ENCODE assay signal across 15 cellular contexts in genomic region chr5:142363619-142363963, GRCh38. TPM values are rescaled to one million over a fixed set of nuclear protein-coding genes. Genes with fewer than 3 reads are reported as not detected.
DNase-seq lines count a peak whose midpoint lies in the region; ATAC-seq and TF ChIP-seq lines count a peak whose summit lies in the region.
"Had no signal": no experiment of that assay in that cellular context is flagged by ENCODE, and none has a peak within 500 bp of the region (broad histone marks: within the 10 kb centered on the region; RNA-seq: fewer than 3 reads in every experiment).

No MANE protein-coding gene starts in this region.

- peaks cover 22 to 37% (median 28%) of the 10 kb centered on the region in 11 experiments for H3K27me3 ChIP-seq in BLaER1 treated with 17β-estradiol and CSF1 and Interleukin-3, amounts not matched to agents 10 nM and 100 nM
- H3K27me3 ChIP-seq in NT2/D1 (ENCODE audit: insufficient read depth, insufficient read length), result peaks cover 18% of the 10 kb centered on the region
- H3K27me3 ChIP-seq in right atrium auricular region, result no peaks in the 10 kb centered on the region
- H3K27me3 ChIP-seq in psoas muscle (ENCODE audit: insufficient read depth in 3 of 3, low read length in 2 of 3), result peaks cover 0 to 26% (median 4%) of the 10 kb centered on the region in 3 donors
- H3K27me3 ChIP-seq: vagina had no signal

- 0 out of 22 replicates have a peak overlapping the region, but pooled peaks of 1 of the 11 experiments have one; percentile 56 for H3K9ac ChIP-seq in BLaER1 treated with 17β-estradiol and CSF1 and Interleukin-3, amounts not matched to agents 10 nM and 100 nM
- peak overlapping the region; percentile 32 for H3K9ac ChIP-seq in NT2/D1 (ENCODE audit: insufficient read length, low read depth)

- H3K36me3 ChIP-seq in BLaER1 treated with 17β-estradiol and CSF1 and Interleukin-3, amounts not matched to agents 10 nM and 100 nM, result no peaks in the 10 kb centered on the region
- H3K36me3 ChIP-seq in NT2/D1 (ENCODE audit: insufficient read depth, insufficient read length, low read length), result no peaks in the 10 kb centered on the region
- H3K36me3 ChIP-seq in right atrium auricular region, result no peaks in the 10 kb centered on the region
- H3K36me3 ChIP-seq in psoas muscle (ENCODE audit: insufficient read depth in 1 of 2, low read depth in 1 of 2), result no peaks in the 10 kb centered on the region
- H3K36me3 ChIP-seq: vagina had no signal

- no peak for DNase-seq in NT2/D1 (ENCODE audit: low read depth, low spot score)
- no peak for DNase-seq in right atrium auricular region (ENCODE audit: low spot score)
- DNase-seq in psoas muscle, result no peak
- DNase-seq in iPS-NIHi11 (ENCODE audit: low spot score), result no peak
- DNase-seq in activated CD4-positive, alpha-beta T cell treated with anti-CD3 and anti-CD28 coated beads for 4 hours, result no peak
- DNase-seq in cortex of kidney (lab: John Stamatoyannopoulos, UW), result no peak
- DNase-seq: Kasumi-1; midbrain; NCI-H1694; NCI-H524; stimulated activated CD4-positive, alpha-beta T cell treated with anti-CD3 and anti-CD28 coated beads, Interleukin-1b, Interleukin-23, amount 100 ng/mL, for 48 hours had no signal

- H3K9me3 ChIP-seq in BLaER1 treated with 17β-estradiol and CSF1 and Interleukin-3, amounts not matched to agents 10 nM and 100 nM (replicated peaks in 1 of 11), result no peaks in the 10 kb centered on the region
- H3K9me3 ChIP-seq in NT2/D1 (ENCODE audit: insufficient read depth, low read length), result no peaks in the 10 kb centered on the region
- H3K9me3 ChIP-seq in right atrium auricular region, result no peaks in the 10 kb centered on the region
- H3K9me3 ChIP-seq in psoas muscle, result no peaks in the 10 kb centered on the region
- H3K9me3 ChIP-seq: vagina had no signal

- peak overlapping the region in 1 of 11 experiments; percentile 53; a peak in 2 of 22 replicates for H3K27ac ChIP-seq in BLaER1 treated with 17β-estradiol and CSF1 and Interleukin-3, amounts not matched to agents 10 nM and 100 nM
- H3K27ac ChIP-seq in right atrium auricular region, result peak overlapping the region; percentile 76 to 91
- H3K27ac ChIP-seq in psoas muscle, result peak overlapping the region; percentile 2

- WGBS in psoas muscle, 3 donors, result 83 to 92% (median 92%) methylated on average over 5 of the region's 5 CpGs

- peak overlapping the region; percentile 64 to 94 (median 82) for H3K4me2 ChIP-seq in BLaER1 treated with 17β-estradiol and CSF1 and Interleukin-3, amounts not matched to agents 10 nM and 100 nM

- H3K4me1 ChIP-seq in BLaER1 treated with 17β-estradiol and CSF1 and Interleukin-3, amounts not matched to agents 10 nM and 100 nM, result peaks cover 26 to 60% (median 40%) of the 10 kb centered on the region in 10 experiments
- peaks cover 7% of the 10 kb centered on the region for H3K4me1 ChIP-seq in NT2/D1 (ENCODE audit: insufficient read depth, insufficient read length)
- peaks cover 0 to 24% of the 10 kb centered on the region in 2 donors for H3K4me1 ChIP-seq in right atrium auricular region
- peaks cover 3% of the 10 kb centered on the region for H3K4me1 ChIP-seq in psoas muscle

- no peak for TF ChIP-seq CTCF in right atrium auricular region (IDR thresholded peaks at IDR 0.05)
- TF ChIP-seq CTCF in psoas muscle (IDR thresholded peaks at IDR 0.05), result no peak

- ATAC-seq in psoas muscle (no peak), GM21360 (IDR thresholded peaks at IDR 0.05; ENCODE audit: unreplicated experiment) (no peak)

- H4K20me1 ChIP-seq in BLaER1 treated with 17β-estradiol and CSF1 and Interleukin-3, amounts not matched to agents 10 nM and 100 nM, result peaks cover 0 to 3% (median 0%) of the 10 kb centered on the region in 11 experiments; a peak in 1 of 22 replicates

- intact Hi-C loops in psoas muscle (cut with DNase I), result no loop called here

- peak overlapping the region in 1 of 10 experiments; percentile 52; a peak in 1 of 20 replicates for H3K4me3 ChIP-seq in BLaER1 treated with 17β-estradiol and CSF1 and Interleukin-3, amounts not matched to agents 10 nM and 100 nM
- H3K4me3 ChIP-seq in NT2/D1 (ENCODE audit: insufficient read length, low read depth), result no peak overlapping the region
- H3K4me3 ChIP-seq in right atrium auricular region, result no peak overlapping the region
- H3K4me3 ChIP-seq in psoas muscle, result no peak overlapping the region
- H3K4me3 ChIP-seq: vagina had no signal

RNA-seq across cellular contexts. Expression of gene SPRY4, which starts 38.8 kb away (rescaled TPM):
- 10 to 100 TPM; 19.9 to 33.7 TPM for total RNA-seq in right atrium auricular region
- total RNA-seq in psoas muscle, result 1 to 10 TPM; 5.3 to 6.3 (median 5.9) TPM
- polyA plus RNA-seq in psoas muscle, result 1 to 10 TPM; 1.0 to 8.0 (median 2.4) TPM
- polyA plus RNA-seq: CD14-positive monocyte had no signal
